Comparison of ENCODE assay signal across 2 cellular contexts in the genomic region with DNA sequence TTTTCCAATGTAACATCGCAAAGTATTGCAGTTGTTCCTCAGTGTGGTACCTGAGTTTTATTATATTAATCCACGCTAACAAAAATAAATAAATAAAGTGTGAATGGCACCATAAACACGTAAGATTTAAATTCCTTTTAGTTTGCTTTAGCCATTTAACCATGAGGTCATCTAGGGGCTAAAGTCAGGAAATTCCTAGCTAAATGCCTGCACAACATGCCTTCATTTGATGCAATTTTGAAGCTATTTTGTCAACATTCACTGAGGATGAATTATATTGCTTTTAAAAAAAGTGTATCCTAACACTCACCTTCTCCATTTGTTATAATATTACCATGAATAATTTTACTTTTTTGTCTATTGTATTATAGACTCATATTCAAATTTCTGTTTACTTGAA.
TF ChIP-seq lines count a peak whose summit lies in the region.

No MANE protein-coding gene starts in this region.

TF ChIP-seq in SK-N-SH treated with all-trans-retinoic acid at 6 μM for 48 hours, 23 proteins besides CTCF, POLR2A, EP300 and RAD21 (continued from another document):
- TF ChIP-seq CSRNP3 (CRISPR knock-in tag; IDR thresholded peaks at IDR 0.05) (no peak), TCF4 (CRISPR knock-in tag; IDR thresholded peaks at IDR 0.05; ENCODE audit: borderline replicate concordance) (no peak), ISL1 (CRISPR knock-in tag; IDR thresholded peaks at IDR 0.05) (peak; percentile 73; the same call in 1 of the 2 replicates)

TF ChIP-seq in SK-N-SH, 30 proteins besides CTCF, POLR2A, EP300 and RAD21 (continued from another document):
- TF ChIP-seq, protein P1, sequence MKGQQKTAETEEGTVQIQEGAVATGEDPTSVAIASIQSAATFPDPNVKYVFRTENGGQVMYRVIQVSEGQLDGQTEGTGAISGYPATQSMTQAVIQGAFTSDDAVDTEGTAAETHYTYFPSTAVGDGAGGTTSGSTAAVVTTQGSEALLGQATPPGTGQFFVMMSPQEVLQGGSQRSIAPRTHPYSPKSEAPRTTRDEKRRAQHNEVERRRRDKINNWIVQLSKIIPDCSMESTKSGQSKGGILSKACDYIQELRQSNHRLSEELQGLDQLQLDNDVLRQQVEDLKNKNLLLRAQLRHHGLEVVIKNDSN (IDR thresholded peaks at IDR 0.05; ENCODE audit: borderline replicate concordance, low read depth), result no peak
- TF ChIP-seq POLR2AphosphoS5 (IDR thresholded peaks at IDR 0.05; ENCODE audit: low read depth, low read length) (no peak), RXRA (IDR thresholded peaks at IDR 0.05; ENCODE audit: borderline replicate concordance, low read depth) (no peak), YY1 (IDR thresholded peaks at IDR 0.05; ENCODE audit: low read depth) (no peak), ELF1 (IDR thresholded peaks at IDR 0.05) (no peak), JUND (IDR thresholded peaks at IDR 0.05) (no peak), NFIC (IDR thresholded peaks at IDR 0.05; ENCODE audit: borderline replicate concordance) (no peak)
- TF ChIP-seq, protein P2, sequence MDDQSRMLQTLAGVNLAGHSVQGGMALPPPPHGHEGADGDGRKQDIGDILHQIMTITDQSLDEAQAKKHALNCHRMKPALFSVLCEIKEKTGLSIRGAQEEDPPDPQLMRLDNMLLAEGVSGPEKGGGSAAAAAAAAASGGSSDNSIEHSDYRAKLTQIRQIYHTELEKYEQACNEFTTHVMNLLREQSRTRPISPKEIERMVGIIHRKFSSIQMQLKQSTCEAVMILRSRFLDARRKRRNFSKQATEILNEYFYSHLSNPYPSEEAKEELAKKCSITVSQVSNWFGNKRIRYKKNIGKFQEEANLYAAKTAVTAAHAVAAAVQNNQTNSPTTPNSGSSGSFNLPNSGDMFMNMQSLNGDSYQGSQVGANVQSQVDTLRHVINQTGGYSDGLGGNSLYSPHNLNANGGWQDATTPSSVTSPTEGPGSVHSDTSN (IDR thresholded peaks at IDR 0.05), result no peak
- TF ChIP-seq, protein P3, sequence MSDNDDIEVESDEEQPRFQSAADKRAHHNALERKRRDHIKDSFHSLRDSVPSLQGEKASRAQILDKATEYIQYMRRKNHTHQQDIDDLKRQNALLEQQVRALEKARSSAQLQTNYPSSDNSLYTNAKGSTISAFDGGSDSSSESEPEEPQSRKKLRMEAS (IDR thresholded peaks at IDR 0.05; ENCODE audit: low read depth), result no peak
